28 cellular contexts compared by ENCODE assay signal in the genomic region with DNA sequence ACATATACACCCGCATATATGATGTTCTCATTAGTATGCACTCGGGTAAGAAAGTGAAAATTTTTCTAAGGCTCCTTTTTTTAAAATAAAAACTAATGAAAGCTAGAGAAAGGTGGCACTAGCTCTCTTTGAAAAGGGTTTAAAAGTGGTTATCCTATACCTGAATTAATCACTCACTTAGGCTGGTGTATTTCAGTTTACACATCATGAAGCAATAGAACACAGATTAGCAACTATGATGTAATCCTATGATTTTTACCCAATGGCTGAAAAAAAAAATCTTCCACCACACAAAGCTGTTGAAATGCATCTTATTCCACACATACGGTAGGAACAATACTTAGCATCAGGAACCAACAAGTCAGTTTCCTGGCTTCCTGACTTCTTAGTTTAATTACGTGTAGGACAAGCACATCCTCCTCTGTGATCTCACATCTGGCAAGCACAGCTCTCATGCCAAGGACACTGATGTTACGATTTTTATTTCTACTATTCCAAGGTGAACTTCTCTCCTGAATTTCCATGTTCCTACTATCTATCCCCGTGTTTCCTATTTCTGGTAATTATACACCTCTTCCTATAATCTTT.
DNase-seq lines count a peak whose midpoint lies in the region; ATAC-seq and TF ChIP-seq lines count a peak whose summit lies in the region.
"Had no signal": no experiment of that assay in that cellular context is flagged by ENCODE, and none has a peak within 500 bp of the region (broad histone marks: within the 10 kb centered on the region; RNA-seq: fewer than 3 reads in every experiment).

No MANE protein-coding gene starts in this region.

- H3K27me3 ChIP-seq in mammary epithelial cell (ENCODE audit: insufficient read depth, low read length): no peaks in the 10 kb centered on the region
- no peaks in the 10 kb centered on the region for H3K27me3 ChIP-seq in gastroesophageal sphincter
- H3K27me3 ChIP-seq in Peyer's patch: no peaks in the 10 kb centered on the region
- H3K27me3 ChIP-seq: cardiac muscle cell, heart right ventricle, MG63, SJSA1, vagina had no signal

- no peak overlapping the region for H2AFZ ChIP-seq in mammary epithelial cell (ENCODE audit: low read depth, low read length)

- no peaks in the 10 kb centered on the region for H4K20me1 ChIP-seq in mammary epithelial cell (ENCODE audit: insufficient read depth, low read length)

- H3K9me3 Mint-ChIP-seq in MCF 10A (ENCODE audit: unreplicated experiment): no peaks in the 10 kb centered on the region

- H3K4me3 Mint-ChIP-seq in MCF 10A (ENCODE audit: unreplicated experiment): no peak overlapping the region
- H3K4me3 Mint-ChIP-seq: activated naive CD4-positive, alpha-beta T cell treated with anti-CD3 and anti-CD28 coated beads, Interleukin-2, amount 50 U/mL, for 24 hours; activated T-helper 17 cell treated with anti-CD3 and anti-CD28 coated beads, Interleukin-2, amount 50 U/mL, for 72 hours; CD8-positive, alpha-beta memory T cell; stimulated activated naive CD8-positive, alpha-beta T cell treated with anti-CD3 and anti-CD28 coated beads, Interleukin-15, Interleukin-2, amounts not matched to agents 100 ng/mL and 50 ng/mL, for 24 hours had no signal

- no peaks in the 10 kb centered on the region for H3K79me2 ChIP-seq in mammary epithelial cell (ENCODE audit: insufficient read depth, low read length)

- no peaks in the 10 kb centered on the region for H3K27me3 Mint-ChIP-seq in MCF 10A (ENCODE audit: insufficient read depth, unreplicated experiment)
- H3K27me3 Mint-ChIP-seq: activated naive CD4-positive, alpha-beta T cell treated with anti-CD3 and anti-CD28 coated beads, Interleukin-2, amount 50 U/mL, for 24 hours; activated T-helper 17 cell treated with anti-CD3 and anti-CD28 coated beads, Interleukin-2, amount 50 U/mL, for 72 hours; CD8-positive, alpha-beta memory T cell; stimulated activated naive CD8-positive, alpha-beta T cell treated with anti-CD3 and anti-CD28 coated beads, Interleukin-15, Interleukin-2, amounts not matched to agents 100 ng/mL and 50 ng/mL, for 24 hours had no signal

- intact Hi-C loops in mammary epithelial cell (cut with micrococcal nuclease) (no loop called here), MCF 10A (cut with micrococcal nuclease) (loop anchor here (5.0 kb wide), 1 partner anchor 368 kb away; no protein-coding TSS in a partner anchor)

- dilution Hi-C loops in mammary epithelial cell (cut with HindIII; ENCODE audit: low sequenced_read_pairs): no loop called here

- TF ChIP-seq EP300 in gastroesophageal sphincter (IDR thresholded peaks at IDR 0.05): no peak

- H3K4me1 Mint-ChIP-seq in MCF 10A (ENCODE audit: insufficient read depth, unreplicated experiment): no peaks in the 10 kb centered on the region
- H3K4me1 Mint-ChIP-seq: activated naive CD4-positive, alpha-beta T cell treated with anti-CD3 and anti-CD28 coated beads, Interleukin-2, amount 50 U/mL, for 24 hours; activated T-helper 17 cell treated with anti-CD3 and anti-CD28 coated beads, Interleukin-2, amount 50 U/mL, for 72 hours; CD8-positive, alpha-beta memory T cell had no signal

- WGBS in mammary epithelial cell (ENCODE audit: low coverage, missing lambda C conversion rate): 84% methylated on average over 6 of the region's 6 CpGs
- 50 to 63% methylated on average over 6 of the region's 6 CpGs for WGBS in gastroesophageal sphincter (ENCODE audit: low coverage in 1 of 2), 2 donors

- DNase-seq in mammary epithelial cell (peak; percentile 12), MCF 10A (ENCODE audit: unreplicated experiment) (no peak), epithelial cell of esophagus (ENCODE audit: low read depth) (peak; percentile 54), iris pigment epithelial cell (ENCODE audit: low read depth) (peak; percentile 40), Peyer's patch (no peak), putamen (ENCODE audit: low spot score) (no peak)
- DNase-seq: activated CD4-positive, alpha-beta T cell treated with anti-CD3 and anti-CD28 coated beads, Interleukin-2, amount 50 U/mL, for 48 hours; anterior cingulate cortex; CD8-positive, alpha-beta memory T cell; cortex of kidney; DMS53; heart right ventricle; MG63; NCI-H1436; NCI-H748 treated with DMSO at 0.1 percent for 48 hours; psoas muscle; T-helper 1 cell had no signal

- POLR2A ChIA-PET in MCF 10A (lab: Yijun Ruan, JAX): interaction anchor here (0.7 kb wide), 1 partner anchor 197 kb away, joined by 3 read pairs; no protein-coding TSS in a partner anchor

- H3K36me3 ChIP-seq in mammary epithelial cell (ENCODE audit: insufficient read depth, low read length) (no peaks in the 10 kb centered on the region), gastroesophageal sphincter (no peaks in the 10 kb centered on the region), Peyer's patch (no peaks in the 10 kb centered on the region)
- H3K36me3 ChIP-seq: cardiac muscle cell, heart right ventricle, MG63, SJSA1, thoracic aorta, vagina had no signal

- no peak for ATAC-seq in gastroesophageal sphincter
- no peak for ATAC-seq in GM21717 (IDR thresholded peaks at IDR 0.05; ENCODE audit: unreplicated experiment)
- ATAC-seq: activated T-helper 17 cell treated with anti-CD3 and anti-CD28 coated beads, Interleukin-2, amount 50 U/mL, for 72 hours; heart right ventricle; psoas muscle had no signal

- in situ Hi-C loops in mammary epithelial cell (cut with MboI; ENCODE audit: low sequenced_read_pairs in 2 of 2): loop anchor here in 1 of 2 donors (25.0 kb wide), 1 partner anchor 593 kb away; no protein-coding TSS in a partner anchor

- no peak overlapping the region for H3K4me3 ChIP-seq in mammary epithelial cell (replicated peaks in 1 of 3; ENCODE audit: insufficient read depth in 1 of 3, low read depth in 2 of 3, low read length in 3 of 3)
- no peak overlapping the region for H3K4me3 ChIP-seq in epithelial cell of esophagus (ENCODE audit: low read length)
- H3K4me3 ChIP-seq in gastroesophageal sphincter: no peak overlapping the region
- H3K4me3 ChIP-seq in Peyer's patch: no peak overlapping the region
- H3K4me3 ChIP-seq: cardiac muscle cell, heart right ventricle, MG63, psoas muscle, SJSA1, skin epidermis, thoracic aorta, vagina had no signal

- peaks cover 11% of the 10 kb centered on the region for H3K4me1 ChIP-seq in mammary epithelial cell (ENCODE audit: insufficient read depth, low read length)
- no peaks in the 10 kb centered on the region for H3K4me1 ChIP-seq in gastroesophageal sphincter
- H3K4me1 ChIP-seq in Peyer's patch: no peaks in the 10 kb centered on the region
- H3K4me1 ChIP-seq: heart right ventricle, psoas muscle, vagina had no signal

- CTCF ChIA-PET in mammary epithelial cell (lab: Charles Lee; ENCODE audit: low non-redundant PET): no interaction called here
- CTCF ChIA-PET in MCF 10A (lab: Yijun Ruan, JAX): interaction anchor here (0.6 to 0.8 kb wide), 3 partner anchors 24 to 631 kb away, joined by 3 to 5 read pairs (median 4); no protein-coding TSS in a partner anchor

- H3K36me3 Mint-ChIP-seq in MCF 10A (ENCODE audit: insufficient read depth, unreplicated experiment): no peaks in the 10 kb centered on the region
- H3K36me3 Mint-ChIP-seq: activated naive CD4-positive, alpha-beta T cell treated with anti-CD3 and anti-CD28 coated beads, Interleukin-2, amount 50 U/mL, for 24 hours; CD8-positive, alpha-beta memory T cell had no signal

- H3K9ac ChIP-seq in mammary epithelial cell (ENCODE audit: insufficient read depth, low read length): no peak overlapping the region

- H3K27ac ChIP-seq in mammary epithelial cell (ENCODE audit: insufficient read depth, low read depth, low read length) (no peak overlapping the region), gastroesophageal sphincter (no peak overlapping the region), Peyer's patch (no peak overlapping the region)
- H3K27ac ChIP-seq: 22Rv1, cardiac muscle cell, heart right ventricle, psoas muscle, SJSA1, skin epidermis, thoracic aorta, vagina had no signal

- no peak overlapping the region for H3K4me2 ChIP-seq in mammary epithelial cell (ENCODE audit: insufficient read depth, low read depth, low read length)

- TF ChIP-seq CTCF in mammary epithelial cell (conservative IDR thresholded peaks at IDR 0.05 in 1 of 2, IDR thresholded peaks at IDR 0.05 in 1 of 2; ENCODE audit: extremely low read depth in 1 of 2, insufficient read depth in 1 of 2, low read depth in 1 of 2, low read length in 2 of 2) (no peak), MCF 10A (IDR thresholded peaks at IDR 0.05; ENCODE audit: unreplicated experiment) (no peak), epithelial cell of esophagus (IDR thresholded peaks at IDR 0.05; ENCODE audit: insufficient read depth, low read depth, low read length, missing control alignments) (no peak), gastroesophageal sphincter (IDR thresholded peaks at IDR 0.05) (no peak), Peyer's patch (IDR thresholded peaks at IDR 0.05) (no peak)

- H3K9me3 ChIP-seq in mammary epithelial cell (replicated peaks; ENCODE audit: insufficient read depth, low read length) (no peaks in the 10 kb centered on the region), gastroesophageal sphincter (peaks cover 0 to 13% (median 0%) of the 10 kb centered on the region in 3 donors), Peyer's patch (no peaks in the 10 kb centered on the region)
- H3K9me3 ChIP-seq: MG63, psoas muscle, SJSA1, thoracic aorta, vagina had no signal

- no peak overlapping the region for H3K27ac Mint-ChIP-seq in MCF 10A (ENCODE audit: low read depth, unreplicated experiment)
- H3K27ac Mint-ChIP-seq: activated naive CD4-positive, alpha-beta T cell treated with anti-CD3 and anti-CD28 coated beads, Interleukin-2, amount 50 U/mL, for 24 hours; activated T-helper 17 cell treated with anti-CD3 and anti-CD28 coated beads, Interleukin-2, amount 50 U/mL, for 72 hours; CD8-positive, alpha-beta memory T cell; stimulated activated naive CD8-positive, alpha-beta T cell treated with anti-CD3 and anti-CD28 coated beads, Interleukin-15, Interleukin-2, amounts not matched to agents 100 ng/mL and 50 ng/mL, for 24 hours had no signal

- no peak for TF ChIP-seq POLR2A in gastroesophageal sphincter (IDR thresholded peaks at IDR 0.05)
- TF ChIP-seq POLR2A in Peyer's patch (IDR thresholded peaks at IDR 0.05): no peak

- BruUV-seq in mammary epithelial cell (replicated peaks; lab: Mats Ljungman, UMichigan) (no TSS peak), MCF 10A (replicated peaks; lab: Mats Ljungman, UMichigan) (no TSS peak)

Comparison
In these comparisons a context has a peak if more than half of its experiments do, and no peak if none do; other contexts are left out.
1. DNase-seq: peak in mammary epithelial cell (single experiment), epithelial cell of esophagus (single experiment) and iris pigment epithelial cell (single experiment); none in MCF 10A (single experiment), Peyer's patch (0 of 3) and putamen (single experiment).